8 cellular contexts compared by ENCODE assay signal in the genomic region with DNA sequence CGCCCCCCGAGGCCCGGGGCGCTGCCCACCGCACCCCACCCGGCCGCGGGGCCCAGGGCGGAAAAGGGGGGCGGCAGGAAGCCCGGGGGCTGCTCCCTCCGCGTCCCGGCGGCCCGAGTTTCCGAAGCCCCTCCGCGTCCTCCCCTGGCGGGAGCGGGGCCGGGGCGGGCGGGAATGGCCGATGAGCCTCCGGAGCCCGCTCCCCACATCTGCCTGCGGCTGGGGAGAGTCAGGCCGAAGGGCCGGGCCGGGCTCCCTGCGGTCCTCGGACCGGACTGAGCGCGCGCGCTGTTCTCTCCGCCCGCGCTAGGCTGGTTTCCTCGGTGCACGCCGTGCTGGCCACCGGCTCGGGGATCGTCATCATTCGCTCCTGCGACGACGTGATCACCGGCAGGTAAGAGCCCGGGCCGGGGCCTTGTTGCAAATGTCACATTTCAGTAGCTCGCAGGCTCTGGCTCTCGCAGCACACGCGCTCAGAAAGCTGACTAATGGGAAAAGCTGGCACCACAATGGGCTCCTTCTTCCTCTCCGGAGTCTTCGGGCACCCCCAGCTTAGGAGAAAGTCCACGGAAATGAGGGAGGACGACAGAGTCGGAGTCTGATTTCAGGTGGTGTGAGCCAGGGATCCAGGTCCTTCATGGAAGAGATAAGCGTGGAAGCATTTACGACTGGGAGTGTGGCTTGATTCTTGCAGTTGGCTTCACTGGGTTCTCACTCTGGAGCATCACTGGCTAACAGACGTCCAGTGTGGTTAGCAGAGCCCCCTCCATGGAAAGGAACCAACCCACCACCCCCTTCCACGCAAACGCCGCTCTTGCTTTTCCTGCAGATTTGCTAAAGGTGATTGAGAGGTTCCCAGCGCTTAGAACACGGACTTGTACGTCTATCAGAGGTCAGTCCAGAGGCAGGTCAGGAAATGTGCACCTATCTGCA. TPM values are rescaled to one million over a fixed set of nuclear protein-coding genes. Genes with fewer than 3 reads are reported as not detected.
DNase-seq lines count a peak whose midpoint lies in the region; TF ChIP-seq lines count a peak whose summit lies in the region.

No MANE protein-coding gene starts in this region.

- peaks cover 33% of the 10 kb centered on the region for H3K36me3 ChIP-seq in HUES64 (ENCODE audit: insufficient read depth, low read length)
- no peaks in the 10 kb centered on the region for H3K36me3 ChIP-seq in mucosa of rectum (ENCODE audit: control insufficient read depth in 2 of 2, insufficient read depth in 2 of 2, low read length in 2 of 2)
- H3K36me3 ChIP-seq in testis (ENCODE audit: low read depth, missing control alignments), result no peaks in the 10 kb centered on the region

- WGBS in HUES64, result 8% methylated on average over 72 of the region's 72 CpGs
- 6 to 43% methylated on average over 4 to 65 of the region's 72 CpGs for WGBS in testis, 2 donors

- peak overlapping the region; percentile 41; the same call in 1 of the 2 replicates for H3K27ac ChIP-seq in HUES64 (ENCODE audit: low read depth, low read length)
- H3K27ac ChIP-seq in mucosa of rectum (ENCODE audit: low read depth in 2 of 2, low read length in 2 of 2), result peak overlapping the region; percentile 35 to 72
- peak overlapping the region in 1 of 2 donors; percentile 64 for H3K27ac ChIP-seq in testis

- H3K27me3 ChIP-seq in HUES64 (ENCODE audit: insufficient read depth, low read length) (peaks cover 3% of the 10 kb centered on the region; the same call in 1 of the 2 replicates), mucosa of rectum (ENCODE audit: control insufficient read depth in 2 of 2, insufficient read depth in 2 of 2, low read length in 2 of 2) (no peaks in the 10 kb centered on the region), testis (no peaks in the 10 kb centered on the region)

- H3K27me3 Mint-ChIP-seq in activated CD4-positive, alpha-beta T cell treated with anti-CD3 and anti-CD28 coated beads, Interleukin-2, amount 10 ng/mL, durations not matched to agents 24 days and 14 days, result peaks cover 4% of the 10 kb centered on the region

- DNase-seq in AG10803 (ENCODE audit: low read depth) (peak; percentile 44), GM19240 (ENCODE audit: insufficient read length, low spot score) (peak; percentile 24), epithelial cell of esophagus (ENCODE audit: low read depth) (peak; percentile 68), testis (no peak), MV-4-11 (lab: John Stamatoyannopoulos, UW) (no peak)
- DNase-seq in activated CD4-positive, alpha-beta T cell treated with anti-CD3 and anti-CD28 coated beads, Interleukin-2, amount 10 ng/mL, durations not matched to agents 24 days and 14 days, result peak; percentile 83

- peak overlapping the region; percentile 94 for H3K27ac Mint-ChIP-seq in activated CD4-positive, alpha-beta T cell treated with anti-CD3 and anti-CD28 coated beads, Interleukin-2, amount 10 ng/mL, durations not matched to agents 24 days and 14 days

- H3K9me3 ChIP-seq in HUES64 (ENCODE audit: insufficient read depth, low read depth, low read length) (no peaks in the 10 kb centered on the region), mucosa of rectum (ENCODE audit: control insufficient read depth in 2 of 2, low read length in 2 of 2) (no peaks in the 10 kb centered on the region), testis (no peaks in the 10 kb centered on the region)

- peak overlapping the region; percentile 92 for H3K9ac ChIP-seq in HUES64 (ENCODE audit: low read depth, low read length)
- peak overlapping the region; percentile 63 to 66 for H3K9ac ChIP-seq in mucosa of rectum (ENCODE audit: low read depth in 1 of 2, low read length in 2 of 2)

- peaks cover 43% of the 10 kb centered on the region for H3K36me3 Mint-ChIP-seq in activated CD4-positive, alpha-beta T cell treated with anti-CD3 and anti-CD28 coated beads, Interleukin-2, amount 10 ng/mL, durations not matched to agents 24 days and 14 days (ENCODE audit: low read depth)

- H3K4me1 ChIP-seq in HUES64 (ENCODE audit: insufficient read depth, low read length) (0 out of 2 replicates have a peak, but pooled peaks cover 7% of the 10 kb centered on the region), mucosa of rectum (ENCODE audit: control insufficient read depth in 2 of 2, insufficient read depth in 2 of 2, low read length in 2 of 2) (peaks cover 5 to 15% of the 10 kb centered on the region in 2 donors), testis (peaks cover 9% of the 10 kb centered on the region)

- intact Hi-C loops in activated CD4-positive, alpha-beta T cell treated with anti-CD3 and anti-CD28 coated beads, Interleukin-2, amount 10 ng/mL, durations not matched to agents 24 days and 14 days (cut with micrococcal nuclease), result loop anchor here (1.0 to 5.0 kb wide), 2 partner anchors 19 to 49 kb away; a partner anchor contains a TSS
- intact Hi-C loops in testis (cut with DNase I; ENCODE audit: low total_unique reads), result no loop called here

- H3K4me3 ChIP-seq in AG10803 (ENCODE audit: low read length) (peak overlapping the region; percentile 73), HUES64 (ENCODE audit: low read length) (peak overlapping the region; percentile 74), epithelial cell of esophagus (ENCODE audit: low read length) (peak overlapping the region; percentile 64), mucosa of rectum (ENCODE audit: low read length in 2 of 2) (peak overlapping the region; percentile 70 to 71), testis (peak overlapping the region; percentile 63 to 66)

- no peaks in the 10 kb centered on the region for H3K9me3 Mint-ChIP-seq in activated CD4-positive, alpha-beta T cell treated with anti-CD3 and anti-CD28 coated beads, Interleukin-2, amount 10 ng/mL, durations not matched to agents 24 days and 14 days

- no peak for TF ChIP-seq POLR2A in testis (IDR thresholded peaks at IDR 0.05)

- TF ChIP-seq CTCF in AG10803 (conservative IDR thresholded peaks at IDR 0.05; ENCODE audit: low read length) (no peak), epithelial cell of esophagus (IDR thresholded peaks at IDR 0.05; ENCODE audit: insufficient read depth, low read depth, low read length, missing control alignments) (no peak), testis (IDR thresholded peaks at IDR 0.05) (no peak)

- peaks cover 22% of the 10 kb centered on the region for H3K4me1 Mint-ChIP-seq in activated CD4-positive, alpha-beta T cell treated with anti-CD3 and anti-CD28 coated beads, Interleukin-2, amount 10 ng/mL, durations not matched to agents 24 days and 14 days

- H3K4me3 Mint-ChIP-seq in activated CD4-positive, alpha-beta T cell treated with anti-CD3 and anti-CD28 coated beads, Interleukin-2, amount 10 ng/mL, durations not matched to agents 24 days and 14 days, result peak overlapping the region; percentile 93

RNA-seq across cellular contexts. Expression of a gene that starts 0.7 kb away (rescaled TPM):
- 17.0 TPM for polyA plus RNA-seq in HUES64 (2013, experiment 1 of 2)
- polyA plus RNA-seq in HUES64 (2013, experiment 2 of 2), result 19.4 TPM
- 42.3 and 43.1 TPM in 2 replicates for total RNA-seq in activated CD4-positive, alpha-beta T cell treated with anti-CD3 and anti-CD28 coated beads, Interleukin-2, amount 10 ng/mL, durations not matched to agents 24 days and 14 days
- 10 to 100 TPM in 1 of 2 donors, 1 to 10 TPM in 1; 5.8 to 14.8 TPM for total RNA-seq in testis
- 20.9 TPM for polyA plus RNA-seq in testis (ENCODE audit: insufficient read depth, low read depth, low replicate concordance)

RNA-seq across cellular contexts. Expression of a gene that starts 18.4 kb away (rescaled TPM):
- polyA plus RNA-seq in HUES64 (2013, experiment 1 of 2), result 19.8 TPM
- 27.2 TPM for polyA plus RNA-seq in HUES64 (2013, experiment 2 of 2)
- 88.9 and 90.6 TPM in 2 replicates for total RNA-seq in activated CD4-positive, alpha-beta T cell treated with anti-CD3 and anti-CD28 coated beads, Interleukin-2, amount 10 ng/mL, durations not matched to agents 24 days and 14 days
- total RNA-seq in testis, result 10 to 100 TPM; 64.3 to 78.0 TPM
- 60.4 TPM for polyA plus RNA-seq in testis (ENCODE audit: insufficient read depth, low read depth, low replicate concordance)

RNA-seq across cellular contexts. Expression of a gene that starts 19.0 kb away (rescaled TPM):
- 33.0 TPM for polyA plus RNA-seq in HUES64 (2013, experiment 1 of 2)
- polyA plus RNA-seq in HUES64 (2013, experiment 2 of 2), result 30.7 TPM
- 71.4 and 80.3 TPM in 2 replicates for total RNA-seq in activated CD4-positive, alpha-beta T cell treated with anti-CD3 and anti-CD28 coated beads, Interleukin-2, amount 10 ng/mL, durations not matched to agents 24 days and 14 days
- 10 to 100 TPM; 64.2 to 77.4 TPM for total RNA-seq in testis
- 149 TPM for polyA plus RNA-seq in testis (ENCODE audit: insufficient read depth, low read depth, low replicate concordance)

RNA-seq across cellular contexts. Expression of a gene that starts 49.0 kb away (rescaled TPM):
- 48.4 TPM for polyA plus RNA-seq in HUES64 (2013, experiment 1 of 2)
- 48.9 TPM for polyA plus RNA-seq in HUES64 (2013, experiment 2 of 2)
- total RNA-seq in activated CD4-positive, alpha-beta T cell treated with anti-CD3 and anti-CD28 coated beads, Interleukin-2, amount 10 ng/mL, durations not matched to agents 24 days and 14 days, result 82.4 and 83.2 TPM in 2 replicates
- total RNA-seq in testis, result 10 to 100 TPM; 55.9 to 82.8 TPM
- polyA plus RNA-seq in testis (ENCODE audit: insufficient read depth, low read depth, low replicate concordance), result 45.0 TPM

RNA-seq across cellular contexts. Expression of a gene that starts 49.1 kb away (rescaled TPM):
- polyA plus RNA-seq in HUES64 (2013, experiment 1 of 2), result 17.9 TPM
- 16.2 TPM for polyA plus RNA-seq in HUES64 (2013, experiment 2 of 2)
- 32.5 and 33.1 TPM in 2 replicates for total RNA-seq in activated CD4-positive, alpha-beta T cell treated with anti-CD3 and anti-CD28 coated beads, Interleukin-2, amount 10 ng/mL, durations not matched to agents 24 days and 14 days
- 10 to 100 TPM; 26.0 to 32.6 TPM for total RNA-seq in testis
- 33.1 TPM for polyA plus RNA-seq in testis (ENCODE audit: insufficient read depth, low read depth, low replicate concordance)

Comparison
In these comparisons a context has a peak if more than half of its experiments do, and no peak if none do; other contexts are left out.
1. DNase-seq: peak in AG10803 (single experiment), GM19240 (single experiment), activated CD4-positive, alpha-beta T cell treated with anti-CD3 and anti-CD28 coated beads, Interleukin-2, amount 10 ng/mL, durations not matched to agents 24 days and 14 days (single experiment) and epithelial cell of esophagus (single experiment); none in testis (single experiment) and MV-4-11 (single experiment).
2. Peak in every context shown above with its lines, with median percentiles within 50 percentile points of each other: H3K4me3 ChIP-seq.